Comparison of ENCODE assay signal across 1 cellular context in genomic region chr14:67532998-67533753, GRCh38.
TF ChIP-seq lines count a peak whose summit lies in the region.

Gene PLEKHH1, plus strand, starts transcription at chr14:67533290. Its CDS starts 8,578 bp downstream, at chr14:67541868.

TF ChIP-seq in HepG2, 621 proteins besides CTCF, POLR2A, EP300 and RAD21 (continued from another document):
- TF ChIP-seq, protein P1, sequence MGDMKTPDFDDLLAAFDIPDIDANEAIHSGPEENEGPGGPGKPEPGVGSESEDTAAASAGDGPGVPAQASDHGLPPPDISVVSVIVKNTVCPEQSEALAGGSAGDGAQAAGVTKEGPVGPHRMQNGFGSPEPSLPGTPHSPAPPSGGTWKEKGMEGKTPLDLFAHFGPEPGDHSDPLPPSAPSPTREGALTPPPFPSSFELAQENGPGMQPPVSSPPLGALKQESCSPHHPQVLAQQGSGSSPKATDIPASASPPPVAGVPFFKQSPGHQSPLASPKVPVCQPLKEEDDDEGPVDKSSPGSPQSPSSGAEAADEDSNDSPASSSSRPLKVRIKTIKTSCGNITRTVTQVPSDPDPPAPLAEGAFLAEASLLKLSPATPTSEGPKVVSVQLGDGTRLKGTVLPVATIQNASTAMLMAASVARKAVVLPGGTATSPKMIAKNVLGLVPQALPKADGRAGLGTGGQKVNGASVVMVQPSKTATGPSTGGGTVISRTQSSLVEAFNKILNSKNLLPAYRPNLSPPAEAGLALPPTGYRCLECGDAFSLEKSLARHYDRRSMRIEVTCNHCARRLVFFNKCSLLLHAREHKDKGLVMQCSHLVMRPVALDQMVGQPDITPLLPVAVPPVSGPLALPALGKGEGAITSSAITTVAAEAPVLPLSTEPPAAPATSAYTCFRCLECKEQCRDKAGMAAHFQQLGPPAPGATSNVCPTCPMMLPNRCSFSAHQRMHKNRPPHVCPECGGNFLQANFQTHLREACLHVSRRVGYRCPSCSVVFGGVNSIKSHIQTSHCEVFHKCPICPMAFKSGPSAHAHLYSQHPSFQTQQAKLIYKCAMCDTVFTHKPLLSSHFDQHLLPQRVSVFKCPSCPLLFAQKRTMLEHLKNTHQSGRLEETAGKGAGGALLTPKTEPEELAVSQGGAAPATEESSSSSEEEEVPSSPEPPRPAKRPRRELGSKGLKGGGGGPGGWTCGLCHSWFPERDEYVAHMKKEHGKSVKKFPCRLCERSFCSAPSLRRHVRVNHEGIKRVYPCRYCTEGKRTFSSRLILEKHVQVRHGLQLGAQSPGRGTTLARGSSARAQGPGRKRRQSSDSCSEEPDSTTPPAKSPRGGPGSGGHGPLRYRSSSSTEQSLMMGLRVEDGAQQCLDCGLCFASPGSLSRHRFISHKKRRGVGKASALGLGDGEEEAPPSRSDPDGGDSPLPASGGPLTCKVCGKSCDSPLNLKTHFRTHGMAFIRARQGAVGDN (CRISPR knock-in tag; IDR thresholded peaks at IDR 0.05), result peak; percentile 83
- TF ChIP-seq ZNF274 (CRISPR knock-in tag; IDR thresholded peaks at IDR 0.05) (peak; percentile 8; the same call in 1 of the 2 replicates), NCOA5 (CRISPR knock-in tag; IDR thresholded peaks at IDR 0.05) (no peak), YEATS4 (CRISPR knock-in tag; IDR thresholded peaks at IDR 0.05; ENCODE audit: borderline replicate concordance) (peak; percentile 46; the same call in 1 of the 2 replicates), KDM1A (CRISPR knock-in tag; IDR thresholded peaks at IDR 0.05) (no peak), ZNF891 (CRISPR knock-in tag; IDR thresholded peaks at IDR 0.05) (peak; percentile 40), ZNF850 (CRISPR knock-in tag; conservative IDR thresholded peaks at IDR 0.05) (no peak), FOXK2 (IDR thresholded peaks at IDR 0.05) (no peak), ZNF33B (CRISPR knock-in tag; IDR thresholded peaks at IDR 0.05) (0 out of 2 replicates have a peak, but pooled peaks have one; percentile 62), CC2D1A (CRISPR knock-in tag; IDR thresholded peaks at IDR 0.05) (no peak), ZNF614 (CRISPR knock-in tag; IDR thresholded peaks at IDR 0.05; ENCODE audit: borderline replicate concordance) (0 out of 2 replicates have a peak, but pooled peaks have one; percentile 45), POLR2AphosphoS5 (IDR thresholded peaks at IDR 0.05; ENCODE audit: low read depth, low read length) (peak; percentile 61), MLLT10 (CRISPR knock-in tag; IDR thresholded peaks at IDR 0.05) (no peak), ZNF10 (CRISPR knock-in tag; IDR thresholded peaks at IDR 0.05; ENCODE audit: borderline replicate concordance, low read depth) (no peak), HNF4G (IDR thresholded peaks at IDR 0.05; ENCODE audit: borderline replicate concordance, low read depth, low read length) (no peak), HNF4G (CRISPR knock-in tag; IDR thresholded peaks at IDR 0.05; ENCODE audit: borderline replicate concordance, low read depth) (no peak), ZSCAN29 (CRISPR knock-in tag; conservative IDR thresholded peaks at IDR 0.05) (0 out of 2 replicates have a peak, but pooled peaks have one; percentile 25), KMT2A (CRISPR knock-in tag; IDR thresholded peaks at IDR 0.05) (peak; percentile 69), ERF (CRISPR knock-in tag; IDR thresholded peaks at IDR 0.05) (peak; percentile 41)
